Comparison of ENCODE assay signal across 34 cellular contexts in the genomic region with DNA sequence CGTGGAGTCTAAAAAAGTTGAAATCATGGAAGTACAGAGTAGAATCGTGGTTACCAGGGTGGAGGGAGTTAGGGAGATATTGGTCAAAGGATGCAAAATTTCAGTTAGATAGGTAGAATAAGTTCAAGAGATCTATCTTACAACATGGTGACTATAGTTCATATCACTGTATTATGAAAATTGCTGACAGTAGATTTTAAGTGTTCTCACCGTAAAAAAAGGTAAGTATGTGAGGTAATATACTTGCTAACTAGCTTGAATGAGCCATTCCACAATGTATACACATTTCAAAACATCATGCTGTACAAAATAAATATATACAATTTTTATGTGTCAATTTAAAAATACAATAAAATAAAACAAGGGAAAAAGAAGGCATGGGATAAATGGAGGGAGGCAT.
"Had no signal": no experiment of that assay in that cellular context is flagged by ENCODE, and none has a peak within 500 bp of the region (broad histone marks: within the 10 kb centered on the region; RNA-seq: fewer than 3 reads in every experiment).

No MANE protein-coding gene starts in this region.

- H3K36me3 ChIP-seq: adrenal gland, ascending aorta, brain microvascular endothelial cell, breast epithelium, cardiac muscle cell had no signal

- H3K9me3 ChIP-seq: adrenal gland, ascending aorta, body of pancreas, breast epithelium had no signal

- FAIRE-seq: astrocyte, bronchial epithelial cell had no signal

- H3K4me1 ChIP-seq: adrenal gland, ascending aorta, body of pancreas, breast epithelium had no signal

- DNase-seq: activated effector memory CD4-positive, alpha-beta T cell treated with anti-CD3 and anti-CD28 coated beads, Interleukin-2, amount 50 U/mL, for 16 hours; activated effector memory CD4-positive, alpha-beta T cell treated with Interleukin-2 at 50 U/mL for 16 hours; activated gamma-delta T cell; activated gamma-delta T cell treated with Interleukin-2 at 50 U/mL for 16 hours; activated naive CD4-positive, alpha-beta T cell; activated naive CD4-positive, alpha-beta T cell treated with anti-CD3 and anti-CD28 coated beads for 36 hours; activated naive CD4-positive, alpha-beta T cell treated with anti-CD3 and anti-CD28 coated beads, Interleukin-2, amount 10 ng/mL, durations not matched to agents 7 days and 5 days; activated naive CD4-positive, alpha-beta T cell treated with anti-CD3 and anti-CD28 coated beads, Interleukin-2, amount 50 U/mL, for 16 hours; activated naive CD4-positive, alpha-beta T cell treated with Interleukin-2 at 50 U/mL for 16 hours; activated naive CD8-positive, alpha-beta T cell treated with anti-CD3 and anti-CD28 coated beads for 36 hours; activated naive CD8-positive, alpha-beta T cell treated with anti-CD3 and anti-CD28 coated beads, Interleukin-2, amount 10 ng/mL, durations not matched to agents 7 days and 5 days; activated naive CD8-positive, alpha-beta T cell treated with anti-CD3 and anti-CD28 coated beads, Interleukin-2, amount 50 U/mL, for 24 hours; activated T-cell treated with anti-CD3 and anti-CD28 coated beads, Interleukin-2, amount 50 U/mL, for 1 hour; activated T-cell treated with anti-CD3 and anti-CD28 coated beads, Interleukin-2, amount 50 U/mL, for 24 hours; activated T-cell treated with anti-CD3 and anti-CD28 coated beads, Interleukin-2, amount 50 U/mL, for 4 hours; activated T-cell treated with anti-CD3 and anti-CD28 coated beads, Interleukin-2, amount 50 U/mL, for 48 hours; activated T-cell treated with anti-CD3 and anti-CD28 coated beads, Interleukin-2, amount 50 U/mL, for 72 hours; adrenal gland; amniotic stem cell; amygdala; anterior cingulate cortex; aorta; body of pancreas; brain microvascular endothelial cell; caudate nucleus; central memory CD4-positive, alpha-beta T cell; cerebellar nuclear complex had no signal

- H3K27ac ChIP-seq: adrenal gland, ascending aorta, body of pancreas, brain microvascular endothelial cell, breast epithelium, cardiac muscle cell had no signal

- H3K27me3 ChIP-seq: adrenal gland, ascending aorta, body of pancreas, brain microvascular endothelial cell, breast epithelium, cardiac muscle cell had no signal

- H3K4me3 ChIP-seq: adrenal gland, ascending aorta, body of pancreas, breast epithelium, cardiac muscle cell had no signal

- ATAC-seq: activated naive CD4-positive, alpha-beta T cell treated with anti-CD3 and anti-CD28 coated beads, Interleukin-2, amount 50 U/mL, for 72 hours; activated naive CD8-positive, alpha-beta T cell treated with anti-CD3 and anti-CD28 coated beads, Interleukin-2, amount 50 U/mL, for 24 hours; activated T-cell treated with anti-CD3 and anti-CD28 coated beads, Interleukin-2, amount 50 U/mL, for 4 hours; activated T-cell treated with anti-CD3 and anti-CD28 coated beads, Interleukin-2, amount 50 U/mL, for 72 hours; activated T-helper 17 cell treated with anti-CD3 and anti-CD28 coated beads, Interleukin-2, amount 50 U/mL, for 72 hours; body of pancreas had no signal
